Comparison of ENCODE assay signal across 18 cellular contexts in genomic region chr2:71216501-71216900, GRCh38.
"Had no signal": no experiment of that assay in that cellular context is flagged by ENCODE, and none has a peak within 500 bp of the region (broad histone marks: within the 10 kb centered on the region; RNA-seq: fewer than 3 reads in every experiment).

No MANE protein-coding gene starts in this region.

- H3K27me3 ChIP-seq: adrenal gland, foreskin keratinocyte, tibial nerve had no signal

- H3K9me3 ChIP-seq: adrenal gland, psoas muscle, tibial nerve had no signal

- FAIRE-seq: colon, TTC549 had no signal

- H3K4me1 ChIP-seq: adrenal gland, tibial nerve had no signal

- H3K36me3 ChIP-seq: adrenal gland had no signal

- H3K4me3 ChIP-seq: adrenal gland, psoas muscle, tibial nerve had no signal

- H3K27ac ChIP-seq: adrenal gland, foreskin keratinocyte, psoas muscle, tibial nerve had no signal

- DNase-seq: activated B cell treated with CpG ODN at 0.5 μM for 24 hours; activated CD4-positive, alpha-beta T cell treated with anti-CD3 and anti-CD28 coated beads for 48 hours; activated CD8-positive, alpha-beta T cell treated with anti-CD3 and anti-CD28 coated beads for 36 hours; activated effector memory CD4-positive, alpha-beta T cell treated with Interleukin-2 at 50 U/mL for 16 hours; activated T-cell treated with anti-CD3 and anti-CD28 coated beads, Interleukin-2, amount 50 U/mL, for 4 hours; adrenal gland; caudate nucleus; glutamatergic neuron; hypothalamus; kidney glomerular epithelial cell; nephron progenitor cell; psoas muscle; SW 1271 had no signal

- ATAC-seq: activated CD8-positive, alpha-beta T cell treated with anti-CD3 and anti-CD28 coated beads for 36 hours; activated T-cell treated with anti-CD3 and anti-CD28 coated beads, Interleukin-2, amount 50 U/mL, for 4 hours; foreskin keratinocyte; stimulated activated memory B cell treated with anti-CD40 and anti-IgM and Interleukin-4, amounts not matched to agents 10 μg/mL and 1 μg/mL and 100 μg/mL, for 72 hours had no signal
